Comparison of ENCODE assay signal across 10 cellular contexts in genomic region chr11:9601876-9602199, GRCh38. TPM values are rescaled to one million over a fixed set of nuclear protein-coding genes. Genes with fewer than 3 reads are reported as not detected.
DNase-seq lines count a peak whose midpoint lies in the region; ATAC-seq and TF ChIP-seq lines count a peak whose summit lies in the region.
"Had no signal": no experiment of that assay in that cellular context is flagged by ENCODE, and none has a peak within 500 bp of the region (broad histone marks: within the 10 kb centered on the region; RNA-seq: fewer than 3 reads in every experiment).

No MANE protein-coding gene starts in this region.

- H3K9me3 ChIP-seq in CD4-positive, CD25-positive, alpha-beta regulatory T cell (ENCODE audit: control insufficient read depth in 2 of 2, low read length in 2 of 2), result no peaks in the 10 kb centered on the region
- no peaks in the 10 kb centered on the region for H3K9me3 ChIP-seq in OCI-LY7 (ENCODE audit: low read length)
- no peaks in the 10 kb centered on the region for H3K9me3 ChIP-seq in iPS-20b (ENCODE audit: insufficient read depth, low read depth, low read length)
- H3K9me3 ChIP-seq: thoracic aorta had no signal

- peak overlapping the region in 3 of 4 donors; percentile 49 to 69 (median 68) for H3K4me3 Mint-ChIP-seq in CD4-positive, CD25-positive, alpha-beta regulatory T cell

- H3K4me1 Mint-ChIP-seq in CD4-positive, CD25-positive, alpha-beta regulatory T cell, result peaks cover 11 to 23% (median 16%) of the 10 kb centered on the region in 4 donors

- peak overlapping the region; percentile 41 for H3K27ac ChIP-seq in CD4-positive, CD25-positive, alpha-beta regulatory T cell (ENCODE audit: insufficient read depth, low read length, poor library complexity, severe bottlenecking)
- H3K27ac ChIP-seq in OCI-LY7 (ENCODE audit: low read depth, low read length, poor library complexity, severe bottlenecking) (peak overlapping the region; percentile 99), iPS-20b (ENCODE audit: low read length) (no peak overlapping the region)
- H3K27ac ChIP-seq: thoracic aorta had no signal

- no peaks in the 10 kb centered on the region for H3K27me3 ChIP-seq in CD4-positive, CD25-positive, alpha-beta regulatory T cell (ENCODE audit: control insufficient read depth, insufficient read depth, low read length)
- H3K27me3 ChIP-seq in iPS-20b (ENCODE audit: insufficient read depth, low read length) (no peaks in the 10 kb centered on the region), H7 (ENCODE audit: control insufficient read depth, insufficient read depth, low read length) (no peaks in the 10 kb centered on the region)

- CTCF ChIA-PET in OCI-LY7 (lab: Charles Lee; ENCODE audit: unreplicated experiment), result interaction anchor here (1.0 to 2.0 kb wide), 5 partner anchors 10 to 146 kb away, joined by 3 to 10 read pairs (median 6); partner anchors contain the start of gene WEE1

- H4K20me1 ChIP-seq in OCI-LY7 (ENCODE audit: insufficient read depth, low read length), result no peaks in the 10 kb centered on the region

- H2AFZ ChIP-seq in OCI-LY7 (ENCODE audit: low read length), result no peak overlapping the region; the same call in 1 of the 2 replicates

- no peaks in the 10 kb centered on the region for H3K9me2 ChIP-seq in OCI-LY7 (ENCODE audit: insufficient read depth, low read length)

- BruUV-seq in OCI-LY7 (replicated peaks; lab: Mats Ljungman, UMichigan), result no TSS peak

- no peak for TF ChIP-seq CTCF in OCI-LY7 (conservative IDR thresholded peaks at IDR 0.05; ENCODE audit: low read length)

- peaks cover 0 to 1% (median 0%) of the 10 kb centered on the region in 7 donors for H3K9me3 Mint-ChIP-seq in CD4-positive, CD25-positive, alpha-beta regulatory T cell

- ATAC-seq in CD4-positive, CD25-positive, alpha-beta regulatory T cell (ENCODE audit: low read depth in 2 of 2), result peak; percentile 11 to 24
- ATAC-seq in GM19023 (IDR thresholded peaks at IDR 0.05; ENCODE audit: unreplicated experiment) (peak; percentile 26), HG03442 (IDR thresholded peaks at IDR 0.05; ENCODE audit: unreplicated experiment) (no peak)

- peaks cover 24% of the 10 kb centered on the region; the same call in 1 of the 2 replicates for H3K79me2 ChIP-seq in OCI-LY7 (ENCODE audit: insufficient read depth, low read depth, low read length)

- peak overlapping the region; percentile 62 for H3K4me3 ChIP-seq in CD4-positive, CD25-positive, alpha-beta regulatory T cell (ENCODE audit: low read depth, low read length)
- peak overlapping the region; percentile 74 for H3K4me3 ChIP-seq in OCI-LY7 (ENCODE audit: low read depth, low read length, poor library complexity, severe bottlenecking)
- no peak overlapping the region for H3K4me3 ChIP-seq in iPS-20b (ENCODE audit: low read length)
- no peak overlapping the region for H3K4me3 ChIP-seq in H7 (ENCODE audit: insufficient read depth, low read depth, low read length)
- H3K4me3 ChIP-seq: thoracic aorta had no signal

- H3K27me3 Mint-ChIP-seq in CD4-positive, CD25-positive, alpha-beta regulatory T cell, result no peaks in the 10 kb centered on the region

- H3K4me1 ChIP-seq in CD4-positive, CD25-positive, alpha-beta regulatory T cell (ENCODE audit: control insufficient read depth, insufficient read depth, low read length, poor library complexity, severe bottlenecking), result peaks cover 15% of the 10 kb centered on the region
- peaks cover 94% of the 10 kb centered on the region for H3K4me1 ChIP-seq in OCI-LY7 (ENCODE audit: insufficient read depth, low read length, poor library complexity, severe bottlenecking)
- H3K4me1 ChIP-seq in iPS-20b (ENCODE audit: insufficient read depth, low read length), result peaks cover 14% of the 10 kb centered on the region

- POLR2A ChIA-PET in OCI-LY7 (lab: Charles Lee), result interaction anchor here (0.7 to 18.5 kb wide), 23 partner anchors 8 to 853 kb away, joined by 3 to 509 read pairs (median 7); partner anchors contain the start of genes AMPD3 and WEE1

- peak overlapping the region in 2 of 3 donors; percentile 45 to 88 for H3K27ac Mint-ChIP-seq in CD4-positive, CD25-positive, alpha-beta regulatory T cell

- H3K9ac ChIP-seq in iPS-20b (ENCODE audit: low read depth, low read length), result peak overlapping the region; percentile 32; the same call in 1 of the 2 replicates

- DNase-seq in CD4-positive, CD25-positive, alpha-beta regulatory T cell, result no peak
- DNase-seq in OCI-LY7 (ENCODE audit: low spot score) (peak; percentile 29), mucosa of gallbladder (ENCODE audit: low spot score) (no peak), H7 (no peak), SIG-M5 treated with dmso at 0.1 percent for 504 hours (lab: John Stamatoyannopoulos, UW; ENCODE audit: unreplicated experiment) (no peak)
- DNase-seq: NCI-H510A treated with DMSO at 0.1 percent for 48 hours had no signal

- intact Hi-C loops in OCI-LY7 (cut with micrococcal nuclease; ENCODE audit: unreplicated experiment), result loop anchor here (1.0 kb wide), 1 partner anchor 25 kb away; no protein-coding TSS in a partner anchor

- H3K4me2 ChIP-seq in OCI-LY7 (ENCODE audit: low read length), result peak overlapping the region; percentile 95

- H3K36me3 Mint-ChIP-seq in CD4-positive, CD25-positive, alpha-beta regulatory T cell, result no peaks in the 10 kb centered on the region

- no peaks in the 10 kb centered on the region for H3K36me3 ChIP-seq in CD4-positive, CD25-positive, alpha-beta regulatory T cell (ENCODE audit: control insufficient read depth, insufficient read depth, low read length)
- H3K36me3 ChIP-seq in OCI-LY7 (ENCODE audit: insufficient read depth, low read length) (no peaks in the 10 kb centered on the region), iPS-20b (ENCODE audit: insufficient read depth, low read depth, low read length) (no peaks in the 10 kb centered on the region), H7 (replicated peaks; ENCODE audit: control insufficient read depth, insufficient read depth, low read length) (no peaks in the 10 kb centered on the region)
- H3K36me3 ChIP-seq: thoracic aorta had no signal

RNA-seq across cellular contexts. Expression of gene WEE1, which starts 28.4 kb away (rescaled TPM):
- total RNA-seq in CD4-positive, CD25-positive, alpha-beta regulatory T cell, result 41.1 TPM
- 10 to 100 TPM; 11.5 to 25.4 (median 18.9) TPM for polyA plus RNA-seq in CD4-positive, CD25-positive, alpha-beta regulatory T cell
- total RNA-seq in OCI-LY7 (2014; rRNA removed; shearing (Covaris generic)), result 141 and 147 TPM in 2 replicates
- total RNA-seq in OCI-LY7 (2022) (216 and 237 TPM in 2 replicates), mucosa of gallbladder (108 TPM)
- 125 and 176 TPM in 2 replicates for total RNA-seq in H7 (2014; rRNA removed; shearing (Covaris generic))

Comparison
In these comparisons a context has a peak if more than half of its experiments do, and no peak if none do; other contexts are left out.
1. H3K4me3 ChIP-seq: peak in CD4-positive, CD25-positive, alpha-beta regulatory T cell (single experiment) and OCI-LY7 (single experiment); none in iPS-20b (single experiment) and H7 (single experiment).